Comparison of ENCODE assay signal across 10 cellular contexts in the genomic region with DNA sequence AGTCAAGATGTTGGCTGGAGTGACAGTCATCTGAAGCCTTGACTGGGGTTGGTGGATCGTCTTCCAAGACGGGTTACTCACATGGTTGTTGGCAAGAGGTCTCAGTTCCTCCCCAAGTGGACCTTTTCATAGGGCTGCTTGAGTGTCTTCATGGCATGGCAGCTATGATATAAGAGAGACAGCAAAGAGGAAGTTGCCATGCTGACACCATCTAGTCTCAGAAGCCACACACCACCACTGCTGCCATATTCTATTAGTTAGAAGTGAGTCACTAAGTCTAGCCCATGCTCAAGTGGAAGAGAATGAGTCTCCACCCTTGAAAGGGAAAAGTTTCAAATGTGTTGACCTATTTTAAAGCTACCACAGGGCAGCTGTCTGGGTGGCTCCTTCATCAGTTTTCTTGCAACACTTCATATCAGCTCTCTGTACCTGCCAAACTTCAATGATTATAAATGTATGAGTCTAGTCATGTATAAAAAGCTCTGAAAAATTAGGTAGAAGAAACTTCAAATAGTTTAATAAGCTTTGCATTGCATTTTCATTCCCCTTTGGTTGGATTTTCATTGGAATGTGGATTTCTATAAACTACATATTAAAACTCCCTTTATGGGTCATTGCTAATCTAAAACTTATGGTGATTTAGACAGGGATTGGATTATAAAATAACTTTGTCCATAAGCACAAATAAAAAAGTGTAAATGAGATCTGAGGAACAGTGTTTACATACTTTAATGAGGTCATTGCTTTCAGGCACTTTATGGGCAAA.
DNase-seq lines count a peak whose midpoint lies in the region; ATAC-seq and TF ChIP-seq lines count a peak whose summit lies in the region.
"Had no signal": no experiment of that assay in that cellular context is flagged by ENCODE, and none has a peak within 500 bp of the region (broad histone marks: within the 10 kb centered on the region; RNA-seq: fewer than 3 reads in every experiment).

No MANE protein-coding gene starts in this region.

- peaks cover 3% of the 10 kb centered on the region for H3K4me1 Mint-ChIP-seq in progenitor cell of endocrine pancreas (ENCODE audit: low read depth)

- H3K27ac ChIP-seq in ACC112 (ENCODE audit: low read depth, low read length): peak overlapping the region; percentile 74
- H3K27ac ChIP-seq in SJCRH30: peak overlapping the region; percentile 63
- H3K27ac ChIP-seq: body of pancreas had no signal

- peak overlapping the region; percentile 37 for H2AFZ ChIP-seq in ACC112 (ENCODE audit: low read length, unreplicated experiment)

- H3K36me3 ChIP-seq in ACC112 (ENCODE audit: insufficient read depth, low read length) (no peaks in the 10 kb centered on the region), SJCRH30 (no peaks in the 10 kb centered on the region), H7 (replicated peaks; ENCODE audit: control insufficient read depth, insufficient read depth, low read length) (no peaks in the 10 kb centered on the region)

- peak overlapping the region; percentile 18; the same call in 1 of the 2 replicates for H3K4me3 ChIP-seq in ACC112 (ENCODE audit: low read depth, low read length)
- H3K4me3 ChIP-seq in SJCRH30: no peak overlapping the region
- no peak overlapping the region for H3K4me3 ChIP-seq in fibroblast of mammary gland (ENCODE audit: control insufficient read depth, low read depth, low read length)
- H3K4me3 ChIP-seq in H7 (ENCODE audit: insufficient read depth, low read depth, low read length): no peak overlapping the region
- H3K4me3 ChIP-seq: body of pancreas had no signal

- no peak overlapping the region for H3K27ac Mint-ChIP-seq in progenitor cell of endocrine pancreas

- H3K4me1 ChIP-seq in ACC112 (ENCODE audit: control insufficient read depth, insufficient read depth, low read length, unreplicated experiment): peaks cover 24% of the 10 kb centered on the region
- H3K4me1 ChIP-seq in SJCRH30: peaks cover 35% of the 10 kb centered on the region
- H3K4me1 ChIP-seq: body of pancreas had no signal

- ATAC-seq in GM18907 (IDR thresholded peaks at IDR 0.05; ENCODE audit: unreplicated experiment): peak; percentile 56
- ATAC-seq: body of pancreas had no signal

- H3K27me3 ChIP-seq in ACC112 (ENCODE audit: insufficient read depth, low read length): no peaks in the 10 kb centered on the region
- no peaks in the 10 kb centered on the region for H3K27me3 ChIP-seq in SJCRH30
- no peaks in the 10 kb centered on the region for H3K27me3 ChIP-seq in H7 (ENCODE audit: control insufficient read depth, insufficient read depth, low read length)
- H3K27me3 ChIP-seq: body of pancreas had no signal

- no peaks in the 10 kb centered on the region for H3K79me2 ChIP-seq in ACC112 (ENCODE audit: control insufficient read depth, insufficient read depth, low read length, unreplicated experiment)

- peaks cover 16% of the 10 kb centered on the region for H3K9me3 Mint-ChIP-seq in progenitor cell of endocrine pancreas (ENCODE audit: low read depth)

- peak in 1 of 2 experiments; percentile 51 for DNase-seq in SJCRH30
- peak; percentile 62 for DNase-seq in fibroblast of mammary gland (ENCODE audit: low read depth)
- no peak for DNase-seq in NCI-H146 treated with DMSO at 0.1 percent for 48 hours (lab: John Stamatoyannopoulos, UW; ENCODE audit: unreplicated experiment)
- DNase-seq in NCI-H510A (lab: John Stamatoyannopoulos, UW): no peak
- DNase-seq in H7: no peak
- no peak for DNase-seq in progenitor cell of endocrine pancreas (ENCODE audit: low spot score, unreplicated experiment)
- DNase-seq: body of pancreas; stimulated activated naive CD4-positive, alpha-beta T cell had no signal

- TF ChIP-seq CTCF in fibroblast of mammary gland (conservative IDR thresholded peaks at IDR 0.05; ENCODE audit: control insufficient read depth, insufficient read depth, low read depth, low read length): no peak
- no peak for TF ChIP-seq CTCF in progenitor cell of endocrine pancreas (IDR thresholded peaks at IDR 0.05; ENCODE audit: unreplicated experiment)

- H3K27me3 Mint-ChIP-seq in progenitor cell of endocrine pancreas: no peaks in the 10 kb centered on the region

- H3K9me3 ChIP-seq in SJCRH30 (replicated peaks): peaks cover 3% of the 10 kb centered on the region; the same call in 1 of the 2 replicates
- H3K9me3 ChIP-seq: body of pancreas had no signal

- H3K4me3 Mint-ChIP-seq in progenitor cell of endocrine pancreas (ENCODE audit: low read depth): no peak overlapping the region

- H3K36me3 Mint-ChIP-seq in progenitor cell of endocrine pancreas (ENCODE audit: insufficient read depth): no peaks in the 10 kb centered on the region
